Comparison of ENCODE assay signal across 25 cellular contexts in genomic region chr11:3214420-3214699, GRCh38. TPM values are rescaled to one million over a fixed set of nuclear protein-coding genes. Genes with fewer than 3 reads are reported as not detected.
"Had no signal": no experiment of that assay in that cellular context is flagged by ENCODE, and none has a peak within 500 bp of the region (broad histone marks: within the 10 kb centered on the region; RNA-seq: fewer than 3 reads in every experiment).

No MANE protein-coding gene starts in this region.

- H3K9ac ChIP-seq: KMS-11 had no signal

- ATAC-seq: HepG2 had no signal

- H3K36me3 ChIP-seq: SJSA1 had no signal

- H3K27ac ChIP-seq: KMS-11, SJSA1, SK-N-MC had no signal

- DNase-seq: IMR-90, Kasumi-1, MM.1S, NCI-H1092 treated with DMSO at 0.1 percent for 48 hours, NCI-H1436, NCI-H187, NCI-H2029, NCI-H2081 treated with DMSO at 0.1 percent for 48 hours, NCI-H2171, NCI-H226, NCI-H446, NCI-H510A, NCI-H524 treated with DMSO at 0.1 percent for 48 hours, NCI-H69, NCI-H774, RPMI8226, SIG-M5 had no signal

- FAIRE-seq: HepG2, RCC 7860 had no signal

- H3K4me3 ChIP-seq: SJSA1, SK-N-MC had no signal

- H3K4me1 ChIP-seq: SJSA1 had no signal

- H3K9me3 ChIP-seq: SJSA1 had no signal

- H3K4me2 ChIP-seq: KMS-11 had no signal

RNA-seq across cellular contexts. Expression of gene MRGPRG, which starts 4.3 kb away (rescaled TPM):
- total RNA-seq: HepG2, HT1080, IMR-90, M059J, Right ventricle myocardium superior, SJSA1 had no signal
- polyA plus RNA-seq: HepG2, IMR-90 had no signal

RNA-seq across cellular contexts. Expression of gene MRGPRE, which starts 17.9 kb away (rescaled TPM):
- total RNA-seq: HepG2, HT1080, IMR-90, M059J, SJSA1 had no signal
- polyA plus RNA-seq: HepG2, IMR-90 had no signal

RNA-seq across cellular contexts. Expression of gene OSBPL5, which starts 49.2 kb away (rescaled TPM):
- total RNA-seq: HepG2 had no signal
- polyA plus RNA-seq: HepG2 had no signal
